27 cellular contexts compared by ENCODE assay signal in genomic region chr15:78718842-78719241, GRCh38.
"Had no signal": no experiment of that assay in that cellular context is flagged by ENCODE, and none has a peak within 500 bp of the region (broad histone marks: within the 10 kb centered on the region; RNA-seq: fewer than 3 reads in every experiment).

No MANE protein-coding gene starts in this region.

- H3K9me3 Mint-ChIP-seq: activated CD4-positive, alpha-beta memory T cell treated with anti-CD3 and anti-CD28 coated beads for 36 hours; activated naive CD4-positive, alpha-beta T cell treated with anti-CD3 and anti-CD28 coated beads for 36 hours; activated naive CD4-positive, alpha-beta T cell treated with anti-CD3 and anti-CD28 coated beads, Interleukin-2, amount 50 U/mL, for 24 hours; activated naive CD8-positive, alpha-beta T cell treated with anti-CD3 and anti-CD28 coated beads, Interleukin-2, amount 50 U/mL, for 24 hours; activated T-cell treated with anti-CD3 and anti-CD28 coated beads, Interleukin-2, amount 50 U/mL, for 4 hours; activated T-helper 2 cell treated with anti-CD3 and anti-CD28 coated beads, Interferon-gamma antibody, Interleukin-2, Interleukin-4, amounts not matched to agents 10 μg/mL and 5 μg/mL and 100 μg/mL, durations not matched to agents 14 hours and 24 hours and 36 hours; dendritic cell treated with granulocyte-macrophage colony-stimulating factor and Interleukin-4, amounts not matched to agents 40 ng/mL and 50 ng/mL, for 4 days had no signal

- H3K36me3 Mint-ChIP-seq: activated CD4-positive, alpha-beta memory T cell treated with anti-CD3 and anti-CD28 coated beads for 36 hours; activated naive CD4-positive, alpha-beta T cell treated with anti-CD3 and anti-CD28 coated beads, Interleukin-2, amount 50 U/mL, for 24 hours; activated naive CD8-positive, alpha-beta T cell treated with anti-CD3 and anti-CD28 coated beads for 36 hours had no signal

- H3K4me1 Mint-ChIP-seq: activated CD4-positive, alpha-beta T cell treated with anti-CD3 and anti-CD28 coated beads, Interleukin-2, amount 10 ng/mL, durations not matched to agents 24 days and 14 days; activated naive CD4-positive, alpha-beta T cell treated with anti-CD3 and anti-CD28 coated beads, Interleukin-2, amount 50 U/mL, for 24 hours; activated naive CD8-positive, alpha-beta T cell treated with anti-CD3 and anti-CD28 coated beads for 36 hours; central memory CD8-positive, alpha-beta T cell; endodermal cell had no signal

- H3K4me1 ChIP-seq: ascending aorta, esophagus muscularis mucosa, gastroesophageal sphincter, heart right ventricle had no signal

- H3K9me3 ChIP-seq: ascending aorta, esophagus muscularis mucosa, gastroesophageal sphincter had no signal

- H3K27me3 ChIP-seq: ascending aorta, brain microvascular endothelial cell had no signal

- H3K36me3 ChIP-seq: ascending aorta, brain microvascular endothelial cell, esophagus muscularis mucosa, gastroesophageal sphincter, heart right ventricle had no signal

- H3K27ac Mint-ChIP-seq: activated CD4-positive, alpha-beta memory T cell treated with anti-CD3 and anti-CD28 coated beads for 36 hours; activated CD4-positive, alpha-beta T cell treated with anti-CD3 and anti-CD28 coated beads for 36 hours; activated CD4-positive, alpha-beta T cell treated with anti-CD3 and anti-CD28 coated beads, Interleukin-2, amount 10 ng/mL, durations not matched to agents 24 days and 14 days; activated CD8-positive, alpha-beta T cell treated with anti-CD3 and anti-CD28 coated beads, Interleukin-2, amount 10 ng/mL, durations not matched to agents 7 days and 5 days; activated naive CD4-positive, alpha-beta T cell treated with anti-CD3 and anti-CD28 coated beads for 36 hours; activated naive CD4-positive, alpha-beta T cell treated with anti-CD3 and anti-CD28 coated beads, Interleukin-2, amount 50 U/mL, for 24 hours; activated naive CD8-positive, alpha-beta T cell treated with anti-CD3 and anti-CD28 coated beads for 36 hours; activated naive CD8-positive, alpha-beta T cell treated with anti-CD3 and anti-CD28 coated beads, Interleukin-2, amount 50 U/mL, for 24 hours; activated T-helper 2 cell treated with anti-CD3 and anti-CD28 coated beads, Interferon-gamma antibody, Interleukin-2, Interleukin-4, amounts not matched to agents 10 μg/mL and 5 μg/mL and 100 μg/mL, durations not matched to agents 14 hours and 24 hours and 36 hours; dendritic cell treated with granulocyte-macrophage colony-stimulating factor and Interleukin-4, amounts not matched to agents 40 ng/mL and 50 ng/mL, for 4 days; endodermal cell had no signal

- H3K27ac ChIP-seq: ascending aorta, brain microvascular endothelial cell, coronary artery, dorsolateral prefrontal cortex, esophagus muscularis mucosa, gastroesophageal sphincter, heart right ventricle had no signal

- H3K4me3 ChIP-seq: ascending aorta, coronary artery, dorsolateral prefrontal cortex, esophagus muscularis mucosa, gastroesophageal sphincter, heart right ventricle had no signal

- DNase-seq: activated CD4-positive, alpha-beta memory T cell treated with anti-CD3 and anti-CD28 coated beads for 36 hours; activated CD4-positive, alpha-beta T cell treated with anti-CD3 and anti-CD28 coated beads for 36 hours; activated CD4-positive, alpha-beta T cell treated with anti-CD3 and anti-CD28 coated beads, Interleukin-2, amount 10 ng/mL, durations not matched to agents 24 days and 14 days; activated CD4-positive, CD25-positive, alpha-beta regulatory T cell; activated CD4-positive, CD25-positive, alpha-beta regulatory T cell treated with anti-CD3 and anti-CD28 coated beads, Interleukin-2, amount 50 U/mL, for 72 hours; activated CD8-positive, alpha-beta T cell treated with anti-CD3 and anti-CD28 coated beads, Interleukin-2, amount 10 ng/mL, durations not matched to agents 7 days and 5 days; activated effector memory CD4-positive, alpha-beta T cell treated with anti-CD3 and anti-CD28 coated beads, Interleukin-2, amount 50 U/mL, for 16 hours; activated naive CD4-positive, alpha-beta T cell treated with anti-CD3 and anti-CD28 coated beads for 36 hours; activated naive CD8-positive, alpha-beta T cell treated with anti-CD3 and anti-CD28 coated beads for 36 hours; activated naive CD8-positive, alpha-beta T cell treated with anti-CD3 and anti-CD28 coated beads, Interleukin-2, amount 50 U/mL, for 24 hours; activated T-cell treated with anti-CD3 and anti-CD28 coated beads, Interleukin-2, amount 50 U/mL, for 4 hours; brain microvascular endothelial cell; dorsolateral prefrontal cortex; effector memory CD4-positive, alpha-beta T cell; endodermal cell; erythroblast; foreskin melanocyte; heart right ventricle; T-helper 2 cell had no signal

- ATAC-seq: activated CD4-positive, alpha-beta T cell treated with anti-CD3 and anti-CD28 coated beads for 36 hours; activated CD8-positive, alpha-beta T cell treated with anti-CD3 and anti-CD28 coated beads, Interleukin-2, amount 10 ng/mL, durations not matched to agents 7 days and 5 days; activated naive CD8-positive, alpha-beta T cell treated with anti-CD3 and anti-CD28 coated beads, Interleukin-2, amount 50 U/mL, for 24 hours; activated T-cell treated with anti-CD3 and anti-CD28 coated beads, Interleukin-2, amount 50 U/mL, for 4 hours; gastroesophageal sphincter; heart right ventricle had no signal

- H3K4me3 Mint-ChIP-seq: activated CD4-positive, alpha-beta memory T cell treated with anti-CD3 and anti-CD28 coated beads for 36 hours; activated CD4-positive, alpha-beta T cell treated with anti-CD3 and anti-CD28 coated beads for 36 hours; activated CD4-positive, alpha-beta T cell treated with anti-CD3 and anti-CD28 coated beads, Interleukin-2, amount 10 ng/mL, durations not matched to agents 24 days and 14 days; activated CD8-positive, alpha-beta T cell treated with anti-CD3 and anti-CD28 coated beads, Interleukin-2, amount 10 ng/mL, durations not matched to agents 7 days and 5 days; activated naive CD4-positive, alpha-beta T cell treated with anti-CD3 and anti-CD28 coated beads for 36 hours; activated naive CD4-positive, alpha-beta T cell treated with anti-CD3 and anti-CD28 coated beads, Interleukin-2, amount 50 U/mL, for 24 hours; activated naive CD8-positive, alpha-beta T cell treated with anti-CD3 and anti-CD28 coated beads for 36 hours; activated naive CD8-positive, alpha-beta T cell treated with anti-CD3 and anti-CD28 coated beads, Interleukin-2, amount 50 U/mL, for 24 hours; activated T-cell treated with anti-CD3 and anti-CD28 coated beads, Interleukin-2, amount 50 U/mL, for 4 hours; central memory CD8-positive, alpha-beta T cell; dendritic cell treated with granulocyte-macrophage colony-stimulating factor and Interleukin-4, amounts not matched to agents 40 ng/mL and 50 ng/mL, for 4 days; endodermal cell had no signal
